In the genomic region with DNA sequence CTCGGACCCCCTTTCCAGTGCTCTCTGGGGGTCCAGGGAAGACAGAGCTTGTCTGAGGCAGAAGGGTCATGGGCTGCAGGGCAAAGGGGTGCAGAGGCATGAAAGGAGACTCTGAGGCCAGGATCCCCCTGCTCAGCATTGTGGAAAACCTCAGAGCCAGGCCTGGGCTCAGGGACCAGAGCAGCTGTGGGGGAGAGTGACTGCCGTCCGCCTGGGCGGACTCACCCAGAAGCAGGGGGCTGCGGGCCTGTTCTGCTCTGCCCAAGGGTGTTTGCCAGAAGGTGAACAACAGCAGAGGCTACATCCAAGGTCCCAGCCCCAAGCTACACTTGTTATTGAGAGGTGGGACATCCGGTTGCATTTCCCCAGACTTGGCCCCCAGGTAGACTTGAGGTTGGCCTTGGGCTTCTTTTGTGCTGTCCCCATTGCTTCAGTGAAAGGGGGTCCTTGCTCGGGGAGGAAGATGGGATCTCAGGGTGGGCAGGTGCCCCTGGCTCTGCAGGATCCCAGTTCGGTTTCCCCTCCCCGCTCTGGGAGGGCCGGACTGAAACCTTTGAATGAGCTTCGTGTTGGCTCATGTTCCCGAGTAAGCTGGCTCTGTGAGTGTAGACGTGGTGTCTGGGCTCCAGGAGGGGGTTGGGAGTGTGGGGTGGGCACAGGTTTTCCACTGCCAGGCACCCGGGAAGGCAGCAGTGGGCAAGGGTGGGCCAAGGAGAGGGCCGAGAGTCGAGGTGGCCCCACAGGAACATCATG, we compare ENCODE assay signal across 26 cellular contexts.
A peak's percentile ranks its signal among the peaks of the same experiment; 100 is the strongest.
DNase-seq lines count a peak whose midpoint lies in the region; ATAC-seq, FAIRE-seq and TF ChIP-seq lines count a peak whose summit lies in the region.
"Had no signal": no experiment of that assay in that cellular context is flagged by ENCODE, and none has a peak within 500 bp of the region (broad histone marks: within the 10 kb centered on the region; RNA-seq: fewer than 3 reads in every experiment).

No MANE protein-coding gene starts in this region.

- FAIRE-seq in RCC 7860 (lab: Jason Lieb, UNC), result no peak
- FAIRE-seq: HTR-8/SVneo, islet of Langerhans, pancreas had no signal

- H3K27ac ChIP-seq in heart left ventricle (peak overlapping the region in 9 of 12 donors; percentile 33 to 90 (median 78)), colonic mucosa (peak overlapping the region; percentile 1), muscle layer of colon (ENCODE audit: low read depth, low read length) (peak overlapping the region; percentile 53), transverse colon (peak overlapping the region; percentile 71 to 83 (median 76))
- H3K27ac ChIP-seq: cardiac muscle cell, pancreas had no signal

- in situ Hi-C loops in transverse colon (cut with MboI; ENCODE audit: low pct_ligation_motif_present in 1 of 4, low pct_unique_long_range_greater_than_20kb in 1 of 4, low sequenced_read_pairs in 3 of 4), result loop anchor here in 1 of 4 donors (25.0 kb wide), 1 partner anchor 571 kb away; the partner anchor contains the start of gene RNU6ATAC

- no peak for TF ChIP-seq POLR2A in heart left ventricle (IDR thresholded peaks at IDR 0.05)
- TF ChIP-seq POLR2A in transverse colon (IDR thresholded peaks at IDR 0.05), result no peak

- no peaks in the 10 kb centered on the region for H3K9me3 ChIP-seq in heart left ventricle
- H3K9me3 ChIP-seq in colonic mucosa, result no peaks in the 10 kb centered on the region
- H3K9me3 ChIP-seq in muscle layer of colon (ENCODE audit: low read length), result no peaks in the 10 kb centered on the region
- H3K9me3 ChIP-seq in transverse colon, result no peaks in the 10 kb centered on the region
- H3K9me3 ChIP-seq: MG63, pancreas, tibial artery had no signal

- no peak for ATAC-seq in heart left ventricle
- ATAC-seq: activated naive CD4-positive, alpha-beta T cell treated with anti-CD3 and anti-CD28 coated beads, Interleukin-2, amount 50 U/mL, for 72 hours; activated T-helper 17 cell treated with anti-CD3 and anti-CD28 coated beads, Interleukin-2, amount 50 U/mL, for 72 hours; HCT116; sciatic nerve had no signal

- 86 to 95% (median 90%) methylated on average over 15 to 16 of the region's 16 CpGs for WGBS in heart left ventricle, 4 donors
- 70% methylated on average over 15 of the region's 16 CpGs; no CpG with 5 or more reads in 1 of the 2 donors for WGBS in transverse colon (ENCODE audit: low coverage in 1 of 2), 2 donors

- intact Hi-C loops in heart left ventricle (cut with DNase I) (loop anchor here in 2 of 10 donors (10.0 kb wide), 1 partner anchor 559 kb away; no protein-coding TSS in a partner anchor), cardiac septum (cut with DNase I) (no loop called here), colonic mucosa (cut with DNase I) (no loop called here), transverse colon (cut with DNase I; ENCODE audit: low total_unique reads) (no loop called here)

- no peak for TF ChIP-seq CTCF in heart left ventricle (IDR thresholded peaks at IDR 0.05)
- TF ChIP-seq CTCF in colonic mucosa (IDR thresholded peaks at IDR 0.05), result no peak
- TF ChIP-seq CTCF in transverse colon (IDR thresholded peaks at IDR 0.05), result no peak

- peaks cover 0 to 12% (median 0%) of the 10 kb centered on the region in 9 donors for H3K36me3 ChIP-seq in heart left ventricle
- no peaks in the 10 kb centered on the region for H3K36me3 ChIP-seq in colonic mucosa
- peaks cover 13% of the 10 kb centered on the region for H3K36me3 ChIP-seq in muscle layer of colon (ENCODE audit: insufficient read depth, low read length)
- H3K36me3 ChIP-seq in transverse colon, result no peaks in the 10 kb centered on the region
- H3K36me3 ChIP-seq: cardiac muscle cell, pancreas had no signal

- peak overlapping the region in 1 of 2 donors; percentile 19 for H3K9ac ChIP-seq in colonic mucosa (ENCODE audit: low read depth in 2 of 2, low read length in 2 of 2)
- no peak overlapping the region for H3K9ac ChIP-seq in muscle layer of colon (ENCODE audit: low read length)

- TF ChIP-seq EP300 in transverse colon (IDR thresholded peaks at IDR 0.05; ENCODE audit: low read depth), result no peak

- H3K27me3 ChIP-seq in heart left ventricle (no peaks in the 10 kb centered on the region), colonic mucosa (no peaks in the 10 kb centered on the region), muscle layer of colon (ENCODE audit: control insufficient read depth in 1 of 2, insufficient read depth in 2 of 2, low read length in 2 of 2) (no peaks in the 10 kb centered on the region), transverse colon (no peaks in the 10 kb centered on the region)
- H3K27me3 ChIP-seq: cardiac muscle cell, MG63, pancreas, tibial artery had no signal

- DNase-seq in heart left ventricle (no peak), cardiac septum (ENCODE audit: low spot score) (no peak), colonic mucosa (no peak), transverse colon (no peak), SHP77 (lab: John Stamatoyannopoulos, UW) (no peak), RCC 7860 (ENCODE audit: low spot score) (no peak)
- no peak for DNase-seq in stimulated activated CD4-positive, alpha-beta T cell treated with anti-CD3 and anti-CD28 coated beads, Interleukin-4, amount 100 ng/mL, for 4 hours
- DNase-seq: activated CD4-positive, alpha-beta T cell treated with anti-CD3 and anti-CD28 coated beads, Interleukin-2, amount 50 U/mL, for 4 hours; activated CD8-positive, alpha-beta memory T cell treated with anti-CD3 and anti-CD28 coated beads, Interleukin-2, amount 50 U/mL, for 4 hours; anterior cingulate cortex; CD4-positive, alpha-beta memory T cell; KG1; MG63; NCI-H2081; SW 1271; T1000 had no signal

- H3K4me1 ChIP-seq in heart left ventricle, result peaks cover 0 to 71% (median 18%) of the 10 kb centered on the region in 12 donors
- no peaks in the 10 kb centered on the region for H3K4me1 ChIP-seq in colonic mucosa
- H3K4me1 ChIP-seq in muscle layer of colon (ENCODE audit: insufficient read depth, low read length), result peaks cover 63% of the 10 kb centered on the region
- H3K4me1 ChIP-seq in transverse colon, result peaks cover 26 to 41% (median 37%) of the 10 kb centered on the region in 4 donors
- H3K4me1 ChIP-seq: pancreas had no signal

- H3K4me3 ChIP-seq in heart left ventricle (no peak overlapping the region), colonic mucosa (no peak overlapping the region), muscle layer of colon (ENCODE audit: low read depth in 1 of 2, low read length in 2 of 2) (no peak overlapping the region), transverse colon (no peak overlapping the region)
- H3K4me3 ChIP-seq: cardiac muscle cell, MG63, pancreas, tibial artery had no signal

Comparison
In these comparisons a context has a peak if more than half of its experiments do, and no peak if none do; other contexts are left out.
1. H3K27ac ChIP-seq: peak in every context shown above with its lines; median percentile 78 in heart left ventricle; 76 in transverse colon; 53 in muscle layer of colon; 1 in colonic mucosa.